8 cellular contexts compared by ENCODE assay signal in the genomic region with DNA sequence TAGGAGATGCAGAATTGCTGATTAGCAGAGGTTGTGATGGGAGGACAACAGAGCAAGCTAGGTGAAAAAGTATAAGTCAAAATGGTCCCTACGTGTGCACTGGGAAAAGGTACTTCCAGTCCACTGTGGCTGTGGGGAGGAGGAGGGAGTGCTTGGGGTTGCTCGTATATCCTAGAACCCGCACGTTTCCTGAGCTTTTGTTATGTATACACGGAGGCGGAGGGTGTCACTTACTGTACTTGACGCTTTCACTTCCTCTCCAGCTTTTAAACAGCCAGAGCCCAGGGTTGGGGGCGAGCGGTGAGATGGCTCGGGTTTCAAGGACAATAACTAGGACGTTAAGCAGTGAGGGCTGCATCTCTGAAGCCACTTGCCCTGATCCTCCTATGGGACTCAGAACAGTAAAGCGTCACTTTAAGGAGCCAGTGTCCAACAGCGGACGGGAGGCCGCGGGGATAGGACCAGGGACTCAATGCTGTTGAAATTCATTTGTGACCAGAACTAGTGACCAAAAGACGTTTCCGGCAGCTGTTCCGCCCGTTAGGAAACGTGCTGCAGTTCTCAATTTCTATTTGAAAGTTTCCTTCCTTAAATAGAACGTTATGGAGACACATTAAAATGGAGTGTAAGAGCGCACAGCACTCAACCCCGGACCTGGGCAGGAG. TPM values are rescaled to one million over a fixed set of nuclear protein-coding genes. Genes with fewer than 3 reads are reported as not detected.
DNase-seq lines count a peak whose midpoint lies in the region; ATAC-seq and TF ChIP-seq lines count a peak whose summit lies in the region.

No MANE protein-coding gene starts in this region.

- H4K20me1 ChIP-seq in GM23248 (ENCODE audit: insufficient read depth), result no peaks in the 10 kb centered on the region

- no peaks in the 10 kb centered on the region for H3K9me2 ChIP-seq in GM23248 (ENCODE audit: insufficient read depth)

- no peak overlapping the region for H3K4me3 Mint-ChIP-seq in central memory CD8-positive, alpha-beta T cell

- peak overlapping the region; percentile 100 for H3K4me3 ChIP-seq in GM23248
- peak overlapping the region; percentile 42 for H3K4me3 ChIP-seq in LNCaP clone FGC (ENCODE audit: low read depth, low read length)
- peak overlapping the region; percentile 74 for H3K4me3 ChIP-seq in RWPE2 (ENCODE audit: severe bottlenecking)
- peak overlapping the region; percentile 48 to 83 (median 59) for H3K4me3 ChIP-seq in spleen

- ATAC-seq in RWPE2 (ENCODE audit: low read depth) (peak; percentile 26), HG02763 (IDR thresholded peaks at IDR 0.05; ENCODE audit: unreplicated experiment) (no peak)
- peak; percentile 68 for ATAC-seq in central memory CD8-positive, alpha-beta T cell (replicated peaks; ENCODE audit: extremely low read depth, poor library complexity, severe bottlenecking)

- H3K4me1 ChIP-seq in GM23248 (ENCODE audit: insufficient read depth), result peaks cover 25% of the 10 kb centered on the region
- H3K4me1 ChIP-seq in RWPE2 (ENCODE audit: insufficient read depth, poor library complexity, severe bottlenecking), result peaks cover 15% of the 10 kb centered on the region
- peaks cover 3 to 38% (median 23%) of the 10 kb centered on the region in 6 donors for H3K4me1 ChIP-seq in spleen

- H3K79me2 ChIP-seq in GM23248 (ENCODE audit: insufficient read depth), result peaks cover 16% of the 10 kb centered on the region; the same call in 1 of the 2 replicates

- no peaks in the 10 kb centered on the region for H3K27me3 ChIP-seq in GM23248 (replicated peaks; ENCODE audit: insufficient read depth)
- H3K27me3 ChIP-seq in RWPE2 (ENCODE audit: insufficient read depth, poor library complexity, severe bottlenecking), result no peaks in the 10 kb centered on the region
- peaks cover 0 to 46% (median 11%) of the 10 kb centered on the region in 7 donors for H3K27me3 ChIP-seq in spleen (replicated peaks in 1 of 7)

- H3K9me3 ChIP-seq in GM23248 (ENCODE audit: low read depth) (no peaks in the 10 kb centered on the region), RWPE2 (ENCODE audit: severe bottlenecking) (peaks cover 3% of the 10 kb centered on the region), spleen (no peaks in the 10 kb centered on the region)

- intact Hi-C loops in spleen (cut with DNase I; ENCODE audit: low total_unique reads), result no loop called here

- H3K27ac ChIP-seq in GM23248, result peak overlapping the region; percentile 64
- peak overlapping the region; percentile 83 for H3K27ac ChIP-seq in RWPE2 (ENCODE audit: poor library complexity, severe bottlenecking)
- H3K27ac ChIP-seq in spleen, result peak overlapping the region; percentile 71 to 88 (median 85)

- H3K27me3 Mint-ChIP-seq in central memory CD8-positive, alpha-beta T cell, result peaks cover 10% of the 10 kb centered on the region

- TF ChIP-seq POLR2A in spleen (IDR thresholded peaks at IDR 0.05), result no peak

- peak overlapping the region; percentile 99 for H2AFZ ChIP-seq in GM23248

- H3K4me1 Mint-ChIP-seq in central memory CD8-positive, alpha-beta T cell, result no peaks in the 10 kb centered on the region

- H3K9me3 Mint-ChIP-seq in central memory CD8-positive, alpha-beta T cell, result no peaks in the 10 kb centered on the region

- in situ Hi-C loops in GM23248 (cut with MboI), result loop anchor here (10.0 kb wide), 1 partner anchor 464 kb away; no protein-coding TSS in a partner anchor

- H3K27ac Mint-ChIP-seq in central memory CD8-positive, alpha-beta T cell (ENCODE audit: low read depth), result no peak overlapping the region

- TF ChIP-seq CTCF in LNCaP clone FGC (IDR thresholded peaks at IDR 0.05; ENCODE audit: control insufficient read depth, extremely low read depth, insufficient read depth) (no peak), RWPE2 (IDR thresholded peaks at IDR 0.05; ENCODE audit: poor library complexity, severe bottlenecking) (no peak), spleen (IDR thresholded peaks at IDR 0.05 in 8 of 11, conservative IDR thresholded peaks at IDR 0.05 in 3 of 11) (no peak)

- peaks cover 21% of the 10 kb centered on the region for H3F3A ChIP-seq in GM23248 (ENCODE audit: insufficient read depth)

- H3K4me2 ChIP-seq in GM23248 (ENCODE audit: unreplicated experiment), result peak overlapping the region; percentile 99

- no peaks in the 10 kb centered on the region for H3K36me3 ChIP-seq in GM23248 (ENCODE audit: low read depth)
- no peaks in the 10 kb centered on the region for H3K36me3 ChIP-seq in RWPE2 (ENCODE audit: low read depth)
- H3K36me3 ChIP-seq in spleen, result no peaks in the 10 kb centered on the region

- peak; percentile 43 for DNase-seq in EH (ENCODE audit: low read depth)
- peak; percentile 62 for DNase-seq in GM23248
- no peak for DNase-seq in LNCaP clone FGC (ENCODE audit: low read depth)
- DNase-seq in RWPE2 (ENCODE audit: low spot score), result no peak
- DNase-seq in central memory CD8-positive, alpha-beta T cell (ENCODE audit: low spot score in 2 of 2), result no peak
- DNase-seq in islet precursor cell, result peak; percentile 87
- DNase-seq in spleen, result peak; percentile 68

- peak overlapping the region; percentile 82 for H3K9ac ChIP-seq in GM23248

- H3K36me3 Mint-ChIP-seq in central memory CD8-positive, alpha-beta T cell (ENCODE audit: insufficient read depth), result no peaks in the 10 kb centered on the region

- 1 to 3% methylated on average over 24 of the region's 24 CpGs for WGBS in GM23248 (ENCODE audit: low coverage in 1 of 2, low lambda C conversion rate in 2 of 2, missing lambda C conversion rate in 2 of 2), 2 experiments
- 0 to 2% (median 1%) methylated on average over 24 of the region's 24 CpGs for WGBS in spleen, 5 donors

RNA-seq across cellular contexts. Expression of gene ETV1, which starts 1.0 kb away (rescaled TPM):
- 13.7 and 14.5 TPM in 2 replicates for total RNA-seq in GM23248 (2014; rRNA removed; shearing (Covaris generic))
- polyA plus RNA-seq in GM23248 (2016; fragmentation: Nextera tagmentation; extraction: Ambion mirVana), result 16.2 and 17.1 TPM in 2 replicates
- total RNA-seq in spleen, result 10 to 100 TPM in 4 of 7 donors, 1 to 10 TPM in 3; 5.8 to 20.0 (median 14.0) TPM
- 1 to 10 TPM; 1.5 to 2.4 (median 1.9) TPM for polyA plus RNA-seq in spleen

Comparison
In these comparisons a context has a peak if more than half of its experiments do, and no peak if none do; other contexts are left out.
1. DNase-seq: peak in EH (single experiment), GM23248 (single experiment), islet precursor cell (single experiment) and spleen (single experiment); none in LNCaP clone FGC (single experiment), RWPE2 (single experiment) and central memory CD8-positive, alpha-beta T cell (0 of 2).
2. H3K4me3 ChIP-seq: peak in every context shown above with its lines; median percentile 100 in GM23248; 74 in RWPE2; 59 in spleen; 42 in LNCaP clone FGC.
3. Peak in every context shown above with its lines, with median percentiles within 50 percentile points of each other: H3K27ac ChIP-seq.